Comparison of ENCODE assay signal across 11 cellular contexts in the genomic region with DNA sequence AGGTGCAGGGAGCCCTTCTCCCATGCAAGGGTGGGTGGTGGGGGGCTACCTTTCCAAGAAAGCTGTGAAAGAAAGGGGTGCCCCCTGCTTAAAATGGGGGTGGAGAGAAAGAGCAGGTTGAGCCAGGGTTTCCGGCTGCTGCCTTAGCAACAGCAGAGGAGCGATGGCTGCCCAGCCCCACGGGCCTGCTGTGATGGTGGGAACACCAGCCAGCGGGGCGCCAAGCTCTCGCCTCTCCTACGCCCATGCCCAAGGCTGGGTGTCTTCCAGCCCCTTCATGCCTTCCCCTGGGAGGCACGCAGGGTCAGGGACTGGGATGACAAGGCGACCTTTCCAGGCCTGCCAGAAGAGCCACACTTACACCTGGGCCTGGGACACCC. TPM values are rescaled to one million over a fixed set of nuclear protein-coding genes. Genes with fewer than 3 reads are reported as not detected.
A peak's percentile ranks its signal among the peaks of the same experiment; 100 is the strongest.
DNase-seq lines count a peak whose midpoint lies in the region; ATAC-seq and TF ChIP-seq lines count a peak whose summit lies in the region.
"Had no signal": no experiment of that assay in that cellular context is flagged by ENCODE, and none has a peak within 500 bp of the region (broad histone marks: within the 10 kb centered on the region; RNA-seq: fewer than 3 reads in every experiment).

No MANE protein-coding gene starts in this region.

- POLR2A ChIA-PET in activated CD8-positive, alpha-beta T cell treated with anti-CD3 and anti-CD28 coated beads, Interleukin-2, amount 10 ng/mL, durations not matched to agents 7 days and 5 days (lab: Charles Lee): interaction anchor here (0.6 to 9.0 kb wide), 5 partner anchors 10 to 91 kb away, joined by 3 to 132 read pairs (median 71); a partner anchor contains a TSS

- no peaks in the 10 kb centered on the region for H3K27me3 ChIP-seq in right atrium auricular region

- H3K27ac ChIP-seq in right atrium auricular region (peak overlapping the region; percentile 84 to 86), substantia nigra (ENCODE audit: low read depth, low read length, poor library complexity, severe bottlenecking) (peak overlapping the region; percentile 51)

- CTCF ChIA-PET in activated CD8-positive, alpha-beta T cell treated with anti-CD3 and anti-CD28 coated beads, Interleukin-2, amount 10 ng/mL, durations not matched to agents 7 days and 5 days (lab: Charles Lee): interaction anchor here (2.8 to 14.2 kb wide), 4 partner anchors 9 to 89 kb away, joined by 13 to 410 read pairs (median 46); a partner anchor contains a TSS

- no peaks in the 10 kb centered on the region for H3K27me3 Mint-ChIP-seq in activated CD8-positive, alpha-beta T cell treated with anti-CD3 and anti-CD28 coated beads, Interleukin-2, amount 10 ng/mL, durations not matched to agents 7 days and 5 days (ENCODE audit: low read depth)

- peak; percentile 77 for DNase-seq in activated CD8-positive, alpha-beta memory T cell treated with anti-CD3 and anti-CD28 coated beads for 24 hours
- no peak for DNase-seq in activated CD8-positive, alpha-beta memory T cell treated with anti-CD3 and anti-CD28 coated beads, Interleukin-2, amount 50 U/mL, for 4 hours
- peak; percentile 62 for DNase-seq in activated CD8-positive, alpha-beta T cell treated with anti-CD3 and anti-CD28 coated beads, Interleukin-2, amount 10 ng/mL, durations not matched to agents 7 days and 5 days
- DNase-seq in right atrium auricular region (ENCODE audit: low spot score): no peak
- no peak for DNase-seq in substantia nigra (lab: John Stamatoyannopoulos, UW)
- no peak for DNase-seq in erythroblast (lab: John Stamatoyannopoulos, UW)
- no peak for DNase-seq in HCEC 1CT

- H3K27ac Mint-ChIP-seq in activated CD8-positive, alpha-beta T cell treated with anti-CD3 and anti-CD28 coated beads, Interleukin-2, amount 10 ng/mL, durations not matched to agents 7 days and 5 days: peak overlapping the region; percentile 94
- H3K27ac Mint-ChIP-seq: GM23338 had no signal

- peak; percentile 9 for ATAC-seq in activated CD8-positive, alpha-beta T cell treated with anti-CD3 and anti-CD28 coated beads, Interleukin-2, amount 10 ng/mL, durations not matched to agents 7 days and 5 days
- no peak for ATAC-seq in GM21737 (IDR thresholded peaks at IDR 0.05; ENCODE audit: unreplicated experiment)
- ATAC-seq: GM23338 had no signal

- no peaks in the 10 kb centered on the region for H3K9me3 Mint-ChIP-seq in activated CD8-positive, alpha-beta T cell treated with anti-CD3 and anti-CD28 coated beads, Interleukin-2, amount 10 ng/mL, durations not matched to agents 7 days and 5 days (ENCODE audit: insufficient read depth)
- H3K9me3 Mint-ChIP-seq: GM23338 had no signal

- TF ChIP-seq POLR2A in erythroblast (IDR thresholded peaks at IDR 0.05; ENCODE audit: low read length): no peak

- H3K4me1 Mint-ChIP-seq in activated CD8-positive, alpha-beta T cell treated with anti-CD3 and anti-CD28 coated beads, Interleukin-2, amount 10 ng/mL, durations not matched to agents 7 days and 5 days (ENCODE audit: low read depth): peaks cover 61% of the 10 kb centered on the region

- no peak for TF ChIP-seq CTCF in right atrium auricular region (IDR thresholded peaks at IDR 0.05)

- no peaks in the 10 kb centered on the region for H3K36me3 ChIP-seq in right atrium auricular region

- peaks cover 0 to 79% of the 10 kb centered on the region in 2 donors for H3K4me1 ChIP-seq in right atrium auricular region

- peaks cover 71% of the 10 kb centered on the region for H3K36me3 Mint-ChIP-seq in activated CD8-positive, alpha-beta T cell treated with anti-CD3 and anti-CD28 coated beads, Interleukin-2, amount 10 ng/mL, durations not matched to agents 7 days and 5 days (ENCODE audit: low read depth)

- peak overlapping the region; percentile 100 for H3K4me3 Mint-ChIP-seq in activated CD8-positive, alpha-beta T cell treated with anti-CD3 and anti-CD28 coated beads, Interleukin-2, amount 10 ng/mL, durations not matched to agents 7 days and 5 days
- H3K4me3 Mint-ChIP-seq: GM23338 had no signal

- no peak overlapping the region for H3K4me3 ChIP-seq in right atrium auricular region
- H3K4me3 ChIP-seq: GM23338 had no signal

- H3K9me3 ChIP-seq in right atrium auricular region: no peaks in the 10 kb centered on the region

RNA-seq across cellular contexts. Expression of a gene that starts 3.0 kb away (rescaled TPM):
- total RNA-seq in activated CD8-positive, alpha-beta T cell treated with anti-CD3 and anti-CD28 coated beads, Interleukin-2, amount 10 ng/mL, durations not matched to agents 7 days and 5 days: 100 to 1,000 TPM; 375 to 395 TPM
- total RNA-seq in right atrium auricular region: 10 to 100 TPM in 1 of 2 donors, 1 to 10 TPM in 1; 7.6 to 13.6 TPM

RNA-seq across cellular contexts. Expression of a gene that starts 37.2 kb away (rescaled TPM):
- total RNA-seq in activated CD8-positive, alpha-beta T cell treated with anti-CD3 and anti-CD28 coated beads, Interleukin-2, amount 10 ng/mL, durations not matched to agents 7 days and 5 days: under 1 TPM; 0.52 to 0.55 TPM
- not detected for total RNA-seq in right atrium auricular region
- total RNA-seq: aorta, GM23338, mucosa of gallbladder had no signal

Comparison
In these comparisons a context has a peak if more than half of its experiments do, and no peak if none do; other contexts are left out.
1. DNase-seq: peak in activated CD8-positive, alpha-beta memory T cell treated with anti-CD3 and anti-CD28 coated beads for 24 hours (single experiment) and activated CD8-positive, alpha-beta T cell treated with anti-CD3 and anti-CD28 coated beads, Interleukin-2, amount 10 ng/mL, durations not matched to agents 7 days and 5 days (single experiment); none in activated CD8-positive, alpha-beta memory T cell treated with anti-CD3 and anti-CD28 coated beads, Interleukin-2, amount 50 U/mL, for 4 hours (single experiment), right atrium auricular region (single experiment), substantia nigra (0 of 49), erythroblast (0 of 2) and HCEC 1CT (single experiment).
2. RNA of a gene that starts 3.0 kb away (total RNA-seq): 375 to 395 TPM in activated CD8-positive, alpha-beta T cell treated with anti-CD3 and anti-CD28 coated beads, Interleukin-2, amount 10 ng/mL, durations not matched to agents 7 days and 5 days; 7.6 to 13.6 TPM in right atrium auricular region; every median in the first group is over 10 times any median in the second.